Comparison of ENCODE assay signal across 8 cellular contexts in genomic region chrX:15749642-15750610, GRCh38. TPM values are rescaled to one million over a fixed set of nuclear protein-coding genes. Genes with fewer than 3 reads are reported as not detected.
DNase-seq lines count a peak whose midpoint lies in the region; ATAC-seq lines count a peak whose summit lies in the region.

No MANE protein-coding gene starts in this region.

- no peak for DNase-seq in activated naive CD8-positive, alpha-beta T cell treated with anti-CD3 and anti-CD28 coated beads for 36 hours
- peak in 1 of 2 donors; percentile 22 for DNase-seq in memory B cell (ENCODE audit: low spot score in 2 of 2)
- no peak for DNase-seq in OCI-M2 (lab: John Stamatoyannopoulos, UW; ENCODE audit: unreplicated experiment)
- DNase-seq in NCI-H526 treated with DMSO at 0.1 percent for 48 hours (lab: John Stamatoyannopoulos, UW), result no peak

- H4K20me1 ChIP-seq in BLaER1 treated with 17β-estradiol and CSF1 and Interleukin-3, amounts not matched to agents 10 nM and 100 nM, result 0 out of 22 replicates have a peak, but pooled peaks cover 0 to 7% (median 0%) of the 10 kb centered on the region in 11 experiments

- no peaks in the 10 kb centered on the region for H3K27me3 Mint-ChIP-seq in activated naive CD8-positive, alpha-beta T cell treated with anti-CD3 and anti-CD28 coated beads for 36 hours
- no peaks in the 10 kb centered on the region for H3K27me3 Mint-ChIP-seq in memory B cell

- peak; percentile 86 for ATAC-seq in GM19452 (IDR thresholded peaks at IDR 0.05; ENCODE audit: unreplicated experiment)
- peak; percentile 77 for ATAC-seq in HG03520 (IDR thresholded peaks at IDR 0.05; ENCODE audit: unreplicated experiment)
- peak; percentile 55 for ATAC-seq in memory B cell (ENCODE audit: low read depth)
- ATAC-seq in GM19455 (IDR thresholded peaks at IDR 0.05; ENCODE audit: unreplicated experiment), result no peak

- peak overlapping the region; percentile 92 for H3K27ac Mint-ChIP-seq in activated naive CD8-positive, alpha-beta T cell treated with anti-CD3 and anti-CD28 coated beads for 36 hours
- H3K27ac Mint-ChIP-seq in memory B cell, result peak overlapping the region; percentile 100

- peak overlapping the region; percentile 42 for H3K4me3 Mint-ChIP-seq in activated naive CD8-positive, alpha-beta T cell treated with anti-CD3 and anti-CD28 coated beads for 36 hours
- H3K4me3 Mint-ChIP-seq in memory B cell, result peak overlapping the region; percentile 77

- peak overlapping the region; percentile 51 to 74 (median 66) for H3K4me2 ChIP-seq in BLaER1 treated with 17β-estradiol and CSF1 and Interleukin-3, amounts not matched to agents 10 nM and 100 nM

- peaks cover 28 to 37% (median 32%) of the 10 kb centered on the region in 10 experiments for H3K4me1 ChIP-seq in BLaER1 treated with 17β-estradiol and CSF1 and Interleukin-3, amounts not matched to agents 10 nM and 100 nM

- H3K4me1 Mint-ChIP-seq in activated naive CD8-positive, alpha-beta T cell treated with anti-CD3 and anti-CD28 coated beads for 36 hours, result peaks cover 54% of the 10 kb centered on the region
- H3K4me1 Mint-ChIP-seq in memory B cell, result peaks cover 21% of the 10 kb centered on the region

- H3K4me3 ChIP-seq in BLaER1 treated with 17β-estradiol and CSF1 and Interleukin-3, amounts not matched to agents 10 nM and 100 nM, result no peak overlapping the region

- H3K27ac ChIP-seq in BLaER1 treated with 17β-estradiol and CSF1 and Interleukin-3, amounts not matched to agents 10 nM and 100 nM, result peak overlapping the region; percentile 50 to 86 (median 76)

- H3K36me3 ChIP-seq in BLaER1 treated with 17β-estradiol and CSF1 and Interleukin-3, amounts not matched to agents 10 nM and 100 nM, result 0 out of 22 replicates have a peak, but pooled peaks cover 0 to 4% (median 0%) of the 10 kb centered on the region in 11 experiments

- H3K36me3 Mint-ChIP-seq in activated naive CD8-positive, alpha-beta T cell treated with anti-CD3 and anti-CD28 coated beads for 36 hours, result peaks cover 19% of the 10 kb centered on the region
- peaks cover 11% of the 10 kb centered on the region for H3K36me3 Mint-ChIP-seq in memory B cell

- H3K9me3 ChIP-seq in BLaER1 treated with 17β-estradiol and CSF1 and Interleukin-3, amounts not matched to agents 10 nM and 100 nM (replicated peaks in 1 of 11), result peaks cover 0 to 6% (median 0%) of the 10 kb centered on the region in 11 experiments; a peak in 2 of 22 replicates

- peaks cover 0 to 43% (median 15%) of the 10 kb centered on the region in 11 experiments; a peak in 13 of 22 replicates for H3K27me3 ChIP-seq in BLaER1 treated with 17β-estradiol and CSF1 and Interleukin-3, amounts not matched to agents 10 nM and 100 nM

- H3K9me3 Mint-ChIP-seq in activated naive CD8-positive, alpha-beta T cell treated with anti-CD3 and anti-CD28 coated beads for 36 hours, result no peaks in the 10 kb centered on the region
- H3K9me3 Mint-ChIP-seq in memory B cell, result no peaks in the 10 kb centered on the region

- peak overlapping the region in 10 of 11 experiments; percentile 10 to 68 (median 60); a peak in 16 of 22 replicates for H3K9ac ChIP-seq in BLaER1 treated with 17β-estradiol and CSF1 and Interleukin-3, amounts not matched to agents 10 nM and 100 nM

RNA-seq across cellular contexts. Expression of gene CA5B, which starts 11.9 kb away (rescaled TPM):
- total RNA-seq in activated naive CD8-positive, alpha-beta T cell treated with anti-CD3 and anti-CD28 coated beads for 36 hours, result 1 to 10 TPM; 5.4 to 5.9 TPM

RNA-seq across cellular contexts. Expression of gene ZRSR2, which starts 40.4 kb away (rescaled TPM):
- total RNA-seq in activated naive CD8-positive, alpha-beta T cell treated with anti-CD3 and anti-CD28 coated beads for 36 hours, result 10 to 100 TPM; 11.2 to 12.5 TPM
